ENCODE assay signal across 12 cellular contexts in genomic region chr6:160101262-160102205, GRCh38. TPM values are rescaled to one million over a fixed set of nuclear protein-coding genes. Genes with fewer than 3 reads are reported as not detected.
DNase-seq lines count a peak whose midpoint lies in the region; TF ChIP-seq lines count a peak whose summit lies in the region.
"Had no signal": no experiment of that assay in that cellular context is flagged by ENCODE, and none has a peak within 500 bp of the region (broad histone marks: within the 10 kb centered on the region; RNA-seq: fewer than 3 reads in every experiment).

No MANE protein-coding gene starts in this region.

- DNase-seq in DMS79 (lab: John Stamatoyannopoulos, UW), result peak; percentile 75
- DNase-seq in OCI-M2 (lab: John Stamatoyannopoulos, UW; ENCODE audit: unreplicated experiment), result peak; percentile 94
- peak; percentile 66 for DNase-seq in mesendoderm
- DNase-seq in stimulated activated CD4-positive, alpha-beta T cell treated with anti-CD3 and anti-CD28 coated beads, Interleukin-4, amount 100 ng/mL, for 1 hour, result no peak
- no peak for DNase-seq in NCI-H2196 (lab: John Stamatoyannopoulos, UW; ENCODE audit: unreplicated experiment)
- DNase-seq in NCI-H2029 treated with DMSO at 0.1 percent for 48 hours (lab: John Stamatoyannopoulos, UW), result no peak
- DNase-seq in A172 (ENCODE audit: low spot score), result no peak
- DNase-seq: activated CD8-positive, alpha-beta memory T cell treated with anti-CD3 and anti-CD28 coated beads, Interleukin-2, amount 50 U/mL, for 48 hours; central memory CD4-positive, alpha-beta T cell; NCI-H69 had no signal

- H4K8ac ChIP-seq in mesendoderm (ENCODE audit: low read depth, low read length), result no peak overlapping the region

- H3K4me1 ChIP-seq in mesendoderm (ENCODE audit: control insufficient read depth, low read depth, low read length), result no peaks in the 10 kb centered on the region

- H3K9ac ChIP-seq in mesendoderm (ENCODE audit: low read length), result no peak overlapping the region

- no peak overlapping the region for H2AK5ac ChIP-seq in mesendoderm (ENCODE audit: low read length)

- H3K23ac ChIP-seq in mesendoderm (ENCODE audit: low read length), result no peak overlapping the region

- no peak overlapping the region for H3K4me3 Mint-ChIP-seq in brain
- H3K4me3 Mint-ChIP-seq: nephron had no signal

- H3K27ac ChIP-seq in mesendoderm (ENCODE audit: low read depth, low read length), result no peak overlapping the region

- H4K5ac ChIP-seq in mesendoderm (ENCODE audit: low read length), result no peak overlapping the region

- H3K4ac ChIP-seq in mesendoderm (ENCODE audit: low read depth, low read length), result no peak overlapping the region

- H3K79me2 ChIP-seq in mesendoderm (ENCODE audit: control insufficient read depth, insufficient read depth, low read length), result no peaks in the 10 kb centered on the region

- H3K9me3 Mint-ChIP-seq in brain, result no peaks in the 10 kb centered on the region
- H3K9me3 Mint-ChIP-seq: nephron had no signal

- no peak overlapping the region for H3K56ac ChIP-seq in mesendoderm (ENCODE audit: low read length)

- H2BK5ac ChIP-seq in mesendoderm (ENCODE audit: low read length), result no peak overlapping the region

- no peak overlapping the region for H3K18ac ChIP-seq in mesendoderm (ENCODE audit: low read length)

- H3K27me3 Mint-ChIP-seq in brain, result peaks cover 2% of the 10 kb centered on the region

- H3K4me2 ChIP-seq in mesendoderm (ENCODE audit: low read length), result no peak overlapping the region

- H2BK15ac ChIP-seq in mesendoderm (replicated peaks; ENCODE audit: low read depth), result no peak overlapping the region

- H3K4me3 ChIP-seq in mesendoderm (ENCODE audit: low read length), result no peak overlapping the region

- H3K4me1 Mint-ChIP-seq in brain, result peaks cover 10% of the 10 kb centered on the region

- no CpG with 5 or more reads among the region's 23 CpGs for WGBS in mesendoderm (ENCODE audit: extremely low coverage, insufficient coverage, low lambda C conversion rate)

- no peak for TF ChIP-seq CTCF in brain (conservative IDR thresholded peaks at IDR 0.05)

- H3K36me3 ChIP-seq in mesendoderm (ENCODE audit: control insufficient read depth, insufficient read depth, low read length), result peaks cover 6% of the 10 kb centered on the region

- no peak overlapping the region for H2BK120ac ChIP-seq in mesendoderm (ENCODE audit: low read depth, low read length)

- H3K36me3 Mint-ChIP-seq in brain, result peaks cover 77% of the 10 kb centered on the region

- no peaks in the 10 kb centered on the region for H3K79me1 ChIP-seq in mesendoderm (ENCODE audit: low read length)

- H3K27me3 ChIP-seq in mesendoderm (ENCODE audit: insufficient read depth, low read length, poor library complexity), result no peaks in the 10 kb centered on the region

- peak overlapping the region in 4 of 5 experiments; percentile 33 to 76 (median 50) for H3K27ac Mint-ChIP-seq in brain
- H3K27ac Mint-ChIP-seq: nephron had no signal

RNA-seq across cellular contexts. Expression of gene SLC22A1, which starts 20.1 kb away (rescaled TPM):
- polyA plus RNA-seq in brain (ENCODE audit: insufficient read depth, low read depth, low replicate concordance), result not detected
- 2.1 TPM for polyA plus RNA-seq in mesendoderm (2013, experiment 1 of 2)
- 2.3 TPM for polyA plus RNA-seq in mesendoderm (2013, experiment 2 of 2)
- 0.07 and 0.17 TPM in 2 replicates for total RNA-seq in A172 (2014; rRNA removed; shearing (Covaris generic))

Comparison
In these comparisons a context has a peak if more than half of its experiments do, and no peak if none do; other contexts are left out.
1. DNase-seq: peak in DMS79 (single experiment), OCI-M2 (single experiment) and mesendoderm (single experiment); none in stimulated activated CD4-positive, alpha-beta T cell treated with anti-CD3 and anti-CD28 coated beads, Interleukin-4, amount 100 ng/mL, for 1 hour (single experiment), NCI-H2196 (single experiment), NCI-H2029 treated with DMSO at 0.1 percent for 48 hours (single experiment) and A172 (single experiment).